In genomic region chr2:71130325-71131260, GRCh38 we compare ENCODE assay signal across 1 cellular context.
TF ChIP-seq lines count a peak whose summit lies in the region.

TSS of gene MPHOSPH10 (plus strand) at chr2:71130634. CDS start at chr2:71130666, 32 bp downstream.

TF ChIP-seq in K562, 482 proteins besides CTCF, POLR2A, EP300 and RAD21 (continued from another document and continues in another):
- TF ChIP-seq RBBP5 (IDR thresholded peaks at IDR 0.05; ENCODE audit: borderline replicate concordance, insufficient read depth, low read length, poor library complexity, severe bottlenecking) = peak; percentile 95
- peak; percentile 73; the same call in 1 of the 2 replicates for TF ChIP-seq ESRRA (IDR thresholded peaks at IDR 0.05; ENCODE audit: borderline replicate concordance, low read depth)
- TF ChIP-seq CBFB (CRISPR knock-in tag; IDR thresholded peaks at IDR 0.05) = peak; percentile 73; the same call in 1 of the 2 replicates
- TF ChIP-seq ARID3B (CRISPR knock-in tag; IDR thresholded peaks at IDR 0.05; ENCODE audit: borderline replicate concordance) = no peak
- no peak for TF ChIP-seq GATA2 (CRISPR knock-in tag; IDR thresholded peaks at IDR 0.05)
- peak; percentile 77 for TF ChIP-seq HNRNPLL (IDR thresholded peaks at IDR 0.05; ENCODE audit: low read depth, low read length, poor library complexity, severe bottlenecking)
- TF ChIP-seq ZBTB43 (CRISPR knock-in tag; IDR thresholded peaks at IDR 0.05) = no peak
- peak; percentile 26; the same call in 1 of the 2 replicates for TF ChIP-seq TCF7 (IDR thresholded peaks at IDR 0.05; ENCODE audit: borderline replicate concordance)
- no peak for TF ChIP-seq CBX2 (IDR thresholded peaks at IDR 0.05; ENCODE audit: insufficient read depth, low read length, poor library complexity, severe bottlenecking)
- TF ChIP-seq ZNF282 (CRISPR knock-in tag; IDR thresholded peaks at IDR 0.05) = 0 out of 2 replicates have a peak, but pooled peaks have one; percentile 35
- no peak for TF ChIP-seq KLF10 (CRISPR knock-in tag; IDR thresholded peaks at IDR 0.05)
- no peak for TF ChIP-seq MEF2D (tag; conservative IDR thresholded peaks at IDR 0.05; ENCODE audit: low read depth)
- no peak for TF ChIP-seq BDP1 (IDR thresholded peaks at IDR 0.05; ENCODE audit: insufficient read depth, insufficient read length)
- no peak for TF ChIP-seq COPS2 (conservative IDR thresholded peaks at IDR 0.05)
- TF ChIP-seq NFE2 (IDR thresholded peaks at IDR 0.05; ENCODE audit: low read depth) = peak; percentile 39; the same call in 1 of the 2 replicates
- TF ChIP-seq CREB3 (tag; conservative IDR thresholded peaks at IDR 0.05; ENCODE audit: low read depth) = no peak
- peak; percentile 96 for TF ChIP-seq MYC (IDR thresholded peaks at IDR 0.05; ENCODE audit: low read depth, low read length)
- TF ChIP-seq MYC (CRISPR knock-in tag; IDR thresholded peaks at IDR 0.05; ENCODE audit: borderline replicate concordance, low read depth) = peak; percentile 92
- TF ChIP-seq TAL1 (IDR thresholded peaks at IDR 0.05) = no peak
- TF ChIP-seq SNAPC5 (CRISPR knock-in tag; IDR thresholded peaks at IDR 0.05) = no peak
- TF ChIP-seq PHF20 (IDR thresholded peaks at IDR 0.05; ENCODE audit: partially characterized antibody) = peak; percentile 86
- peak; percentile 97 for TF ChIP-seq MXD1 (CRISPR knock-in tag; IDR thresholded peaks at IDR 0.05; ENCODE audit: borderline replicate concordance, poor library complexity, severe bottlenecking)
- TF ChIP-seq ETS1 (conservative IDR thresholded peaks at IDR 0.05; ENCODE audit: control insufficient read depth, low read depth, low read length) = peak; percentile 94
- no peak for TF ChIP-seq HOMEZ (CRISPR knock-in tag; IDR thresholded peaks at IDR 0.05)
- TF ChIP-seq ZNF561 (CRISPR knock-in tag; conservative IDR thresholded peaks at IDR 0.05) = no peak
- no peak for TF ChIP-seq ZFP30 (CRISPR knock-in tag; IDR thresholded peaks at IDR 0.05; ENCODE audit: borderline replicate concordance)
- TF ChIP-seq CHD1 (IDR thresholded peaks at IDR 0.05; ENCODE audit: low read length) = peak; percentile 66
- no peak for TF ChIP-seq EWSR1 (IDR thresholded peaks at IDR 0.05; ENCODE audit: borderline replicate concordance, low read depth, partially characterized antibody)
- TF ChIP-seq RBM34 (IDR thresholded peaks at IDR 0.05; ENCODE audit: borderline replicate concordance, insufficient read depth, low read length) = no peak
- no peak for TF ChIP-seq CEBPG (CRISPR knock-in tag; IDR thresholded peaks at IDR 0.05)
- TF ChIP-seq CEBPG (tag; conservative IDR thresholded peaks at IDR 0.05 in 1 of 2, IDR thresholded peaks at IDR 0.05 in 1 of 2) = no peak
- TF ChIP-seq ZBTB8A (IDR thresholded peaks at IDR 0.05; ENCODE audit: partially characterized antibody) = no peak
- no peak for TF ChIP-seq NUFIP1 (IDR thresholded peaks at IDR 0.05; ENCODE audit: partially characterized antibody)
- no peak for TF ChIP-seq NFATC3 (IDR thresholded peaks at IDR 0.05)
- no peak for TF ChIP-seq RBM17 (IDR thresholded peaks at IDR 0.05; ENCODE audit: borderline replicate concordance, low read depth, low read length)
- no peak for TF ChIP-seq KLF16 (IDR thresholded peaks at IDR 0.05)
- TF ChIP-seq ZNF408 (CRISPR knock-in tag; IDR thresholded peaks at IDR 0.05; ENCODE audit: low read depth) = no peak
- TF ChIP-seq MAFK (IDR thresholded peaks at IDR 0.05; ENCODE audit: low read length) = no peak
- peak; percentile 12 for TF ChIP-seq NFYB (IDR thresholded peaks at IDR 0.05; ENCODE audit: extremely low read depth, insufficient read length)
- TF ChIP-seq IRF1 (CRISPR knock-in tag; IDR thresholded peaks at IDR 0.05; ENCODE audit: borderline replicate concordance) = no peak
- no peak for TF ChIP-seq KDM1A (IDR thresholded peaks at IDR 0.05)
- no peak for TF ChIP-seq ZNF668 (CRISPR knock-in tag; IDR thresholded peaks at IDR 0.05)
- no peak for TF ChIP-seq DDX20 (tag; IDR thresholded peaks at IDR 0.05; ENCODE audit: low read depth)
- no peak for TF ChIP-seq NELFE (IDR thresholded peaks at IDR 0.05; ENCODE audit: insufficient read depth, insufficient read length)
- peak; percentile 98 for TF ChIP-seq EP400 (IDR thresholded peaks at IDR 0.05)
- no peak for TF ChIP-seq ZFPM2 (CRISPR knock-in tag; IDR thresholded peaks at IDR 0.05)
- TF ChIP-seq ZNF609 (CRISPR knock-in tag; IDR thresholded peaks at IDR 0.05; ENCODE audit: borderline replicate concordance) = no peak
- TF ChIP-seq ZBED1 (IDR thresholded peaks at IDR 0.05) = no peak
- TF ChIP-seq DIDO1 (tag; IDR thresholded peaks at IDR 0.05; ENCODE audit: low read depth) = peak; percentile 90
- no peak for TF ChIP-seq MEF2A (IDR thresholded peaks at IDR 0.05; ENCODE audit: control insufficient read depth, low read depth, low read length)
- TF ChIP-seq NCOA4 (IDR thresholded peaks at IDR 0.05; ENCODE audit: partially characterized antibody) = no peak
- TF ChIP-seq E2F3 (CRISPR knock-in tag; IDR thresholded peaks at IDR 0.05) = no peak
- no peak for TF ChIP-seq ELF4 (CRISPR knock-in tag; IDR thresholded peaks at IDR 0.05)
- TF ChIP-seq ZNF395 (CRISPR knock-in tag; IDR thresholded peaks at IDR 0.05) = peak; percentile 71
- TF ChIP-seq ZFP36 (IDR thresholded peaks at IDR 0.05; ENCODE audit: low read depth, low read length, partially characterized antibody) = no peak
- TF ChIP-seq FOXK1 (CRISPR knock-in tag; IDR thresholded peaks at IDR 0.05; ENCODE audit: borderline replicate concordance) = no peak
- no peak for TF ChIP-seq SMAD2 (IDR thresholded peaks at IDR 0.05; ENCODE audit: low read depth, low read length)
- TF ChIP-seq SRSF7 (optimal IDR thresholded peaks at IDR 0.05; ENCODE audit: low read depth, low read length) = no peak
- no peak for TF ChIP-seq ZC3H4 (CRISPR knock-in tag; IDR thresholded peaks at IDR 0.05; ENCODE audit: borderline replicate concordance)
- TF ChIP-seq POLR3G (IDR thresholded peaks at IDR 0.05; ENCODE audit: extremely low read depth, insufficient read length, insufficient replicate concordance) = no peak
- no peak for TF ChIP-seq ZNF274 (IDR thresholded peaks at IDR 0.05; ENCODE audit: borderline replicate concordance, low read depth, low read length)
- TF ChIP-seq ZSCAN29 (IDR thresholded peaks at IDR 0.05) = no peak
